Comparison of ENCODE assay signal across 1 cellular context in the genomic region with DNA sequence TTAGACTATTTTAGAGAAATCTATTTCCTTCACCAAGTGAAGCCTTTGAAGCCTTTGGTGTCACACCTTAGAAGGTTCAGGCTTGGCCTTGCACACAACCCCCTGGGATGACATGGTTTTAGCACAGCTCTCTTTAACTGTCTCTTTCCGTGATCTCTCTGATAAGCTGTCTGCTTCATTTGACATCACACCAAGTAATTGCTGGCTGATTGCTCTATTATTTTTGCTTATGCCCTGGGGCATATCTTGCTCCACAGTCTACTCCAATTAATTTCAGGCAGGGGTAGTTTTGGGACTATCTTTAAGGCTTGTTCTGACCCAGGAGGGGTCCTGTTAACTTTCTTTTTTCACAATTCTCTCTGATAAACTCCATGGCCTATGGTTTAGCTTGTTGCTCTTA.
TF ChIP-seq lines count a peak whose summit lies in the region.

No MANE protein-coding gene starts in this region.

TF ChIP-seq in HEK293, 187 proteins besides CTCF, POLR2A, EP300 and RAD21 (continued from another document):
- no peak for TF ChIP-seq PRDM2 (tag by site-specific recombination; IDR thresholded peaks at IDR 0.05; ENCODE audit: borderline replicate concordance)
- TF ChIP-seq TCF7L2 (IDR thresholded peaks at IDR 0.05; ENCODE audit: borderline replicate concordance, low read depth, low read length): peak; percentile 48; the same call in 1 of the 2 replicates
- TF ChIP-seq, protein P1, sequence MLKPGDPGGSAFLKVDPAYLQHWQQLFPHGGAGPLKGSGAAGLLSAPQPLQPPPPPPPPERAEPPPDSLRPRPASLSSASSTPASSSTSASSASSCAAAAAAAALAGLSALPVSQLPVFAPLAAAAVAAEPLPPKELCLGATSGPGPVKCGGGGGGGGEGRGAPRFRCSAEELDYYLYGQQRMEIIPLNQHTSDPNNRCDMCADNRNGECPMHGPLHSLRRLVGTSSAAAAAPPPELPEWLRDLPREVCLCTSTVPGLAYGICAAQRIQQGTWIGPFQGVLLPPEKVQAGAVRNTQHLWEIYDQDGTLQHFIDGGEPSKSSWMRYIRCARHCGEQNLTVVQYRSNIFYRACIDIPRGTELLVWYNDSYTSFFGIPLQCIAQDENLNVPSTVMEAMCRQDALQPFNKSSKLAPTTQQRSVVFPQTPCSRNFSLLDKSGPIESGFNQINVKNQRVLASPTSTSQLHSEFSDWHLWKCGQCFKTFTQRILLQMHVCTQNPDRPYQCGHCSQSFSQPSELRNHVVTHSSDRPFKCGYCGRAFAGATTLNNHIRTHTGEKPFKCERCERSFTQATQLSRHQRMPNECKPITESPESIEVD (tag by site-specific recombination; IDR thresholded peaks at IDR 0.05): peak; percentile 20; the same call in 1 of the 2 replicates
- 0 out of 2 replicates have a peak, but pooled peaks have one; percentile 35 for TF ChIP-seq TRIM28 (IDR thresholded peaks at IDR 0.05; ENCODE audit: borderline replicate concordance, low read length)
